In the genomic region with DNA sequence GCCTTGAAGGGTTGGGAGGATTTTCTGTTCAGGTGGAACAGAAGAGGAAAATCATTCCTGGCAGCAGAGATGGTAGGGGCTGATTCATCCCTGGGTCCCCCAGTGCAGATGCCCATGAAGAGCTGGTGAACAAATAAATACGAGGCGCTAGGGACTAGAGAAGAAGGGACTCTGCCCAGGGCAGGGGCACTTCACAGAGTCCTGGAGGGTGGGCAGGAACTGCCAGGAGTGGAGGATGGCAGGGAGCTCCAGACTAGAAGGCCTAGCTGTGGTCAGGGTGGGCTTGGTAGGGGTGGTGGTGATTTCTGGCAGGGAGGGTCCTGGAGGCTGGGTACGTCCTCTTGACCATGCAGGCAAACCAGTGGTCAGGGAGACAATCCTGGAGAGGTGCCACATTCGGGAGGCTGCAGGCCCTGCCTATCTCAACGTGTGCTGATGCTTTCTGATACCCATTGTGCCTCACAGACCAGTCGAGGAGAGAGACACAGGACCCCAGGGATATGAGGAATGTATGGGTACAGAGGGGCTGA, we compare ENCODE assay signal across 18 cellular contexts.
DNase-seq lines count a peak whose midpoint lies in the region; ATAC-seq and TF ChIP-seq lines count a peak whose summit lies in the region.
"Had no signal": no experiment of that assay in that cellular context is flagged by ENCODE, and none has a peak within 500 bp of the region (broad histone marks: within the 10 kb centered on the region; RNA-seq: fewer than 3 reads in every experiment).

No MANE protein-coding gene starts in this region.

- H3K27me3 ChIP-seq in GM23338 (ENCODE audit: insufficient read depth) = no peaks in the 10 kb centered on the region
- H3K27me3 ChIP-seq: right lobe of liver, SJCRH30, upper lobe of left lung had no signal

- no peak overlapping the region for H3K4me2 ChIP-seq in GM23338

- H3K4me3 ChIP-seq in GM23338 = no peak overlapping the region
- no peak overlapping the region for H3K4me3 ChIP-seq in coronary artery
- H3K4me3 ChIP-seq: right lobe of liver, SJCRH30, upper lobe of left lung had no signal

- no peaks in the 10 kb centered on the region for H3K9me2 ChIP-seq in GM23338 (ENCODE audit: insufficient read depth)

- peak overlapping the region; percentile 49; the same call in 1 of the 2 replicates for H3K27ac Mint-ChIP-seq in GM23338
- H3K27ac Mint-ChIP-seq: activated naive CD8-positive, alpha-beta T cell treated with anti-CD3 and anti-CD28 coated beads for 36 hours; activated T-helper 2 cell treated with anti-CD3 and anti-CD28 coated beads, Interferon-gamma antibody, Interleukin-2, Interleukin-4, amounts not matched to agents 10 μg/mL and 5 μg/mL and 100 μg/mL, durations not matched to agents 14 hours and 24 hours and 36 hours; CD4-positive, CD25-positive, alpha-beta regulatory T cell had no signal

- no peak overlapping the region for H2AFZ ChIP-seq in GM23338

- no peaks in the 10 kb centered on the region for H4K20me1 ChIP-seq in GM23338 (replicated peaks; ENCODE audit: insufficient read depth)

- no peaks in the 10 kb centered on the region for H3K36me3 ChIP-seq in GM23338 (ENCODE audit: insufficient read depth)
- H3K36me3 ChIP-seq: upper lobe of left lung had no signal

- ATAC-seq in GM18868 (IDR thresholded peaks at IDR 0.05; ENCODE audit: unreplicated experiment) = peak; percentile 10
- ATAC-seq in GM23338 = no peak
- no peak for ATAC-seq in sciatic nerve
- ATAC-seq: right lobe of liver had no signal

- TF ChIP-seq CTCF in GM23338 (conservative IDR thresholded peaks at IDR 0.05; ENCODE audit: low read depth in 2 of 2) (no peak), coronary artery (IDR thresholded peaks at IDR 0.05) (no peak)

- peaks cover 10% of the 10 kb centered on the region for H3K36me3 Mint-ChIP-seq in GM23338 (ENCODE audit: low read depth)

- H3K9me3 Mint-ChIP-seq in GM23338 = no peaks in the 10 kb centered on the region; the same call in 2 of the 3 replicates
- H3K9me3 Mint-ChIP-seq: activated T-helper 2 cell treated with anti-CD3 and anti-CD28 coated beads, Interferon-gamma antibody, Interleukin-2, Interleukin-4, amounts not matched to agents 10 μg/mL and 5 μg/mL and 100 μg/mL, durations not matched to agents 14 hours and 24 hours and 36 hours had no signal

- H3K4me3 Mint-ChIP-seq in GM23338 = no peak overlapping the region
- H3K4me3 Mint-ChIP-seq: activated naive CD8-positive, alpha-beta T cell treated with anti-CD3 and anti-CD28 coated beads for 36 hours; CD4-positive, CD25-positive, alpha-beta regulatory T cell had no signal

- H3K79me2 ChIP-seq in GM23338 (replicated peaks; ENCODE audit: insufficient read depth) = no peaks in the 10 kb centered on the region

- intact Hi-C loops in sciatic nerve (cut with DNase I) = no loop called here

- peaks cover 24% of the 10 kb centered on the region for H3K4me1 ChIP-seq in GM23338 (ENCODE audit: insufficient read depth)
- H3K4me1 ChIP-seq: right lobe of liver, SJCRH30, upper lobe of left lung had no signal

- peaks cover 38% of the 10 kb centered on the region for H3K4me1 Mint-ChIP-seq in GM23338
- H3K4me1 Mint-ChIP-seq: CD4-positive, CD25-positive, alpha-beta regulatory T cell had no signal

- peaks cover 10% of the 10 kb centered on the region for H3K27me3 Mint-ChIP-seq in GM23338 (ENCODE audit: insufficient read depth, low read depth, poor library complexity)
- H3K27me3 Mint-ChIP-seq: activated naive CD8-positive, alpha-beta T cell treated with anti-CD3 and anti-CD28 coated beads for 36 hours; CD4-positive, CD25-positive, alpha-beta regulatory T cell had no signal

- DNase-seq in GM23338 (ENCODE audit: low spot score) (no peak), coronary artery (ENCODE audit: low spot score) (peak; percentile 56), sciatic nerve (ENCODE audit: low spot score) (peak; percentile 28), kidney glomerular epithelial cell (lab: John Stamatoyannopoulos, UW) (no peak), germinal center (ENCODE audit: low spot score) (no peak), DMS79 (lab: John Stamatoyannopoulos, UW) (no peak)
- DNase-seq: activated CD4-positive, alpha-beta T cell treated with anti-CD3 and anti-CD28 coated beads for 4 hours; activated naive CD8-positive, alpha-beta T cell treated with anti-CD3 and anti-CD28 coated beads for 36 hours; AML-193; CD4-positive, CD25-positive, alpha-beta regulatory T cell; NCI-H1048; SJCRH30; stimulated activated CD4-positive, alpha-beta T cell treated with anti-CD3 and anti-CD28 coated beads, Interleukin-4, amount 100 ng/mL, for 1 hour; SW 1271; upper lobe of left lung had no signal

- no peak overlapping the region for H3K27ac ChIP-seq in GM23338 (ENCODE audit: low read depth)
- no peak overlapping the region for H3K27ac ChIP-seq in coronary artery
- H3K27ac ChIP-seq: right lobe of liver, SJCRH30, upper lobe of left lung had no signal

- 0 out of 2 replicates have a peak, but pooled peaks cover 3% of the 10 kb centered on the region for H3F3A ChIP-seq in GM23338 (replicated peaks; ENCODE audit: low read depth)

TF ChIP-seq in GM23338, 12 proteins besides CTCF, POLR2A, EP300 and RAD21:
- TF ChIP-seq, protein P1, sequence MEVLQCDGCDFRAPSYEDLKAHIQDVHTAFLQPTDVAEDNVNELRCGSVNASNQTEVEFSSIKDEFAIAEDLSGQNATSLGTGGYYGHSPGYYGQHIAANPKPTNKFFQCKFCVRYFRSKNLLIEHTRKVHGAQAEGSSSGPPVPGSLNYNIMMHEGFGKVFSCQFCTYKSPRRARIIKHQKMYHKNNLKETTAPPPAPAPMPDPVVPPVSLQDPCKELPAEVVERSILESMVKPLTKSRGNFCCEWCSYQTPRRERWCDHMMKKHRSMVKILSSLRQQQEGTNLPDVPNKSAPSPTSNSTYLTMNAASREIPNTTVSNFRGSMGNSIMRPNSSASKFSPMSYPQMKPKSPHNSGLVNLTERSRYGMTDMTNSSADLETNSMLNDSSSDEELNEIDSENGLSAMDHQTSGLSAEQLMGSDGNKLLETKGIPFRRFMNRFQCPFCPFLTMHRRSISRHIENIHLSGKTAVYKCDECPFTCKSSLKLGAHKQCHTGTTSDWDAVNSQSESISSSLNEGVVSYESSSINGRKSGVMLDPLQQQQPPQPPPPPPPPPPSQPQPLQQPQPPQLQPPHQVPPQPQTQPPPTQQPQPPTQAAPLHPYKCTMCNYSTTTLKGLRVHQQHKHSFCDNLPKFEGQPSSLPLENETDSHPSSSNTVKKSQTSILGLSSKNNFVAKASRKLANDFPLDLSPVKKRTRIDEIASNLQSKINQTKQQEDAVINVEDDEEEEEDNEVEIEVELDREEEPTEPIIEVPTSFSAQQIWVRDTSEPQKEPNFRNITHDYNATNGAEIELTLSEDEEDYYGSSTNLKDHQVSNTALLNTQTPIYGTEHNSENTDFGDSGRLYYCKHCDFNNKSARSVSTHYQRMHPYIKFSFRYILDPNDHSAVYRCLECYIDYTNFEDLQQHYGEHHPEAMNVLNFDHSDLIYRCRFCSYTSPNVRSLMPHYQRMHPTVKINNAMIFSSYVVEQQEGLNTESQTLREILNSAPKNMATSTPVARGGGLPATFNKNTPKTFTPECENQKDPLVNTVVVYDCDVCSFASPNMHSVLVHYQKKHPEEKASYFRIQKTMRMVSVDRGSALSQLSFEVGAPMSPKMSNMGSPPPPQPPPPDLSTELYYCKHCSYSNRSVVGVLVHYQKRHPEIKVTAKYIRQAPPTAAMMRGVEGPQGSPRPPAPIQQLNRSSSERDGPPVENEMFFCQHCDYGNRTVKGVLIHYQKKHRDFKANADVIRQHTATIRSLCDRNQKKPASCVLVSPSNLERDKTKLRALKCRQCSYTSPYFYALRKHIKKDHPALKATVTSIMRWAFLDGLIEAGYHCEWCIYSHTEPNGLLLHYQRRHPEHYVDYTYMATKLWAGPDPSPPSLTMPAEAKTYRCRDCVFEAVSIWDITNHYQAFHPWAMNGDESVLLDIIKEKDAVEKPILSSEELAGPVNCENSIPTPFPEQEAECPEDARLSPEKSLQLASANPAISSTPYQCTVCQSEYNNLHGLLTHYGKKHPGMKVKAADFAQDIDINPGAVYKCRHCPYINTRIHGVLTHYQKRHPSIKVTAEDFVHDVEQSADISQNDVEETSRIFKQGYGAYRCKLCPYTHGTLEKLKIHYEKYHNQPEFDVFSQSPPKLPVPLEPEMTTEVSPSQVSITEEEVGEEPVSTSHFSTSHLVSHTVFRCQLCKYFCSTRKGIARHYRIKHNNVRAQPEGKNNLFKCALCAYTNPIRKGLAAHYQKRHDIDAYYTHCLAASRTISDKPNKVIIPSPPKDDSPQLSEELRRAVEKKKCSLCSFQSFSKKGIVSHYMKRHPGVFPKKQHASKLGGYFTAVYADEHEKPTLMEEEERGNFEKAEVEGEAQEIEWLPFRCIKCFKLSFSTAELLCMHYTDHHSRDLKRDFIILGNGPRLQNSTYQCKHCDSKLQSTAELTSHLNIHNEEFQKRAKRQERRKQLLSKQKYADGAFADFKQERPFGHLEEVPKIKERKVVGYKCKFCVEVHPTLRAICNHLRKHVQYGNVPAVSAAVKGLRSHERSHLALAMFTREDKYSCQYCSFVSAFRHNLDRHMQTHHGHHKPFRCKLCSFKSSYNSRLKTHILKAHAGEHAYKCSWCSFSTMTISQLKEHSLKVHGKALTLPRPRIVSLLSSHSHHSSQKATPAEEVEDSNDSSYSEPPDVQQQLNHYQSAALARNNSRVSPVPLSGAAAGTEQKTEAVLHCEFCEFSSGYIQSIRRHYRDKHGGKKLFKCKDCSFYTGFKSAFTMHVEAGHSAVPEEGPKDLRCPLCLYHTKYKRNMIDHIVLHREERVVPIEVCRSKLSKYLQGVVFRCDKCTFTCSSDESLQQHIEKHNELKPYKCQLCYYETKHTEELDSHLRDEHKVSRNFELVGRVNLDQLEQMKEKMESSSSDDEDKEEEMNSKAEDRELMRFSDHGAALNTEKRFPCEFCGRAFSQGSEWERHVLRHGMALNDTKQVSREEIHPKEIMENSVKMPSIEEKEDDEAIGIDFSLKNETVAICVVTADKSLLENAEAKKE (CRISPR knock-in tag; IDR thresholded peaks at IDR 0.05) = no peak
- TF ChIP-seq JUNB (IDR thresholded peaks at IDR 0.05; ENCODE audit: unreplicated experiment) (no peak), CREB1 (CRISPR knock-in tag; IDR thresholded peaks at IDR 0.05; ENCODE audit: low read depth) (no peak), ZNF331 (CRISPR knock-in tag; IDR thresholded peaks at IDR 0.05; ENCODE audit: low read depth) (no peak), STAT1 (IDR thresholded peaks at IDR 0.05; ENCODE audit: unreplicated experiment) (no peak)
- TF ChIP-seq, protein P2, sequence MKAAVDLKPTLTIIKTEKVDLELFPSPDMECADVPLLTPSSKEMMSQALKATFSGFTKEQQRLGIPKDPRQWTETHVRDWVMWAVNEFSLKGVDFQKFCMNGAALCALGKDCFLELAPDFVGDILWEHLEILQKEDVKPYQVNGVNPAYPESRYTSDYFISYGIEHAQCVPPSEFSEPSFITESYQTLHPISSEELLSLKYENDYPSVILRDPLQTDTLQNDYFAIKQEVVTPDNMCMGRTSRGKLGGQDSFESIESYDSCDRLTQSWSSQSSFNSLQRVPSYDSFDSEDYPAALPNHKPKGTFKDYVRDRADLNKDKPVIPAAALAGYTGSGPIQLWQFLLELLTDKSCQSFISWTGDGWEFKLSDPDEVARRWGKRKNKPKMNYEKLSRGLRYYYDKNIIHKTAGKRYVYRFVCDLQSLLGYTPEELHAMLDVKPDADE (IDR thresholded peaks at IDR 0.05) = no peak

Comparison
In these comparisons a context has a peak if more than half of its experiments do, and no peak if none do; other contexts are left out.
1. DNase-seq: peak in coronary artery (single experiment) and sciatic nerve (single experiment); none in GM23338 (single experiment), kidney glomerular epithelial cell (single experiment), germinal center (single experiment) and DMS79 (single experiment).